Comparison of ENCODE assay signal across 15 cellular contexts in genomic region chr11:890794-891600, GRCh38. TPM values are rescaled to one million over a fixed set of nuclear protein-coding genes. Genes with fewer than 3 reads are reported as not detected.
DNase-seq lines count a peak whose midpoint lies in the region; ATAC-seq lines count a peak whose summit lies in the region.
"Had no signal": no experiment of that assay in that cellular context is flagged by ENCODE, and none has a peak within 500 bp of the region (broad histone marks: within the 10 kb centered on the region; RNA-seq: fewer than 3 reads in every experiment).

No MANE protein-coding gene starts in this region.

- H3K4me3 ChIP-seq in ectodermal cell (ENCODE audit: insufficient read depth, low read depth, low read length): no peak overlapping the region
- H3K4me3 ChIP-seq: lower lobe of right lung, upper lobe of left lung had no signal

- 61 to 63% methylated on average over 27 to 28 of the region's 28 CpGs for WGBS in ectodermal cell, 2 experiments

- peaks cover 3% of the 10 kb centered on the region for H3K36me3 ChIP-seq in ectodermal cell (ENCODE audit: control insufficient read depth, insufficient read depth, low read length)

- peak overlapping the region; percentile 36 for H3K27ac ChIP-seq in ectodermal cell (ENCODE audit: insufficient read depth, low read depth, low read length, poor library complexity, severe bottlenecking)
- H3K27ac ChIP-seq: lower lobe of right lung, upper lobe of left lung had no signal

- DNase-seq in D341Med (ENCODE audit: low spot score) (peak; percentile 69), NCI-H1417 treated with DMSO at 0.1 percent for 48 hours (lab: John Stamatoyannopoulos, UW) (peak; percentile 8), HT-29 (ENCODE audit: low spot score) (no peak)
- DNase-seq: activated CD8-positive, alpha-beta memory T cell treated with anti-CD3 and anti-CD28 coated beads, Interleukin-2, amount 50 U/mL, for 4 hours; effector memory CD8-positive, alpha-beta T cell; Karpas-422; lower lobe of right lung; NCI-H1930; stimulated activated CD4-positive, alpha-beta T cell treated with anti-CD3 and anti-CD28 coated beads, Interleukin-4, amount 100 ng/mL, for 24 hours had no signal

- H3K27me3 ChIP-seq in ectodermal cell (ENCODE audit: control insufficient read depth, insufficient read depth, low read length, poor library complexity, severe bottlenecking): no peaks in the 10 kb centered on the region
- H3K27me3 ChIP-seq: upper lobe of left lung had no signal

- peaks cover 25% of the 10 kb centered on the region for H3K4me1 ChIP-seq in ectodermal cell (ENCODE audit: control insufficient read depth, insufficient read depth, low read length)
- H3K4me1 ChIP-seq: lower lobe of right lung, upper lobe of left lung had no signal

- no peaks in the 10 kb centered on the region for H3K9me3 ChIP-seq in ectodermal cell (ENCODE audit: control insufficient read depth, low read length)
- H3K9me3 ChIP-seq: lower lobe of right lung, upper lobe of left lung had no signal

- ATAC-seq in GM18870 (IDR thresholded peaks at IDR 0.05; ENCODE audit: unreplicated experiment): no peak
- ATAC-seq in activated CD4-positive, CD25-positive, alpha-beta regulatory T cell treated with anti-CD3 and anti-CD28 coated beads, Interleukin-2, amount 50 U/mL, for 24 hours: no peak
- ATAC-seq: effector memory CD8-positive, alpha-beta T cell; lower lobe of right lung; natural killer cell treated with Interleukin-12 subunit alpha and Interleukin-12 subunit beta and Interleukin-15 and Interleukin-18, amount 100 ng/mL, for 72 hours; right cardiac atrium had no signal

RNA-seq across cellular contexts. Expression of gene CHID1, which starts 19.6 kb away (rescaled TPM):
- 78.5 TPM for polyA plus RNA-seq in ectodermal cell (2013, experiment 1 of 4)
- polyA plus RNA-seq in ectodermal cell (2013, experiment 2 of 4): 85.8 TPM
- polyA plus RNA-seq in ectodermal cell (2013, experiment 3 of 4): 61.2 TPM
- polyA plus RNA-seq in ectodermal cell (2013, experiment 4 of 4): 65.1 TPM
- 68.2 and 80.6 TPM in 2 replicates for total RNA-seq in HT-29 (2014; rRNA removed; shearing (Covaris generic))

RNA-seq across cellular contexts. Expression of gene AP2A2, which starts 34.7 kb away (rescaled TPM):
- 78.9 TPM for polyA plus RNA-seq in ectodermal cell (2013, experiment 1 of 4)
- polyA plus RNA-seq in ectodermal cell (2013, experiment 2 of 4): 89.4 TPM
- 58.3 TPM for polyA plus RNA-seq in ectodermal cell (2013, experiment 3 of 4)
- 65.9 TPM for polyA plus RNA-seq in ectodermal cell (2013, experiment 4 of 4)
- total RNA-seq in HT-29 (2014; rRNA removed; shearing (Covaris generic)): 38.5 and 46.6 TPM in 2 replicates

RNA-seq across cellular contexts. Expression of gene TSPAN4, which starts 48.3 kb away (rescaled TPM):
- 42.7 TPM for polyA plus RNA-seq in ectodermal cell (2013, experiment 1 of 4)
- 45.5 TPM for polyA plus RNA-seq in ectodermal cell (2013, experiment 2 of 4)
- 37.4 TPM for polyA plus RNA-seq in ectodermal cell (2013, experiment 3 of 4)
- 44.4 TPM for polyA plus RNA-seq in ectodermal cell (2013, experiment 4 of 4)
- total RNA-seq in HT-29 (2014; rRNA removed; shearing (Covaris generic)): 29.2 and 39.6 TPM in 2 replicates

RNA-seq across cellular contexts. Expression of gene POLR2L, which starts 48.7 kb away (rescaled TPM):
- polyA plus RNA-seq in ectodermal cell (2013, experiment 1 of 4): 105 TPM
- 92.4 TPM for polyA plus RNA-seq in ectodermal cell (2013, experiment 2 of 4)
- polyA plus RNA-seq in ectodermal cell (2013, experiment 3 of 4): 101 TPM
- 111 TPM for polyA plus RNA-seq in ectodermal cell (2013, experiment 4 of 4)
- total RNA-seq in HT-29 (2014; rRNA removed; shearing (Covaris generic)): 1,254 and 1,310 TPM in 2 replicates

RNA-seq across cellular contexts. Expression of gene CD151, which starts 58.2 kb away (rescaled TPM):
- 111 TPM for polyA plus RNA-seq in ectodermal cell (2013, experiment 1 of 4)
- 107 TPM for polyA plus RNA-seq in ectodermal cell (2013, experiment 2 of 4)
- 94.8 TPM for polyA plus RNA-seq in ectodermal cell (2013, experiment 3 of 4)
- 112 TPM for polyA plus RNA-seq in ectodermal cell (2013, experiment 4 of 4)
- total RNA-seq in HT-29 (2014; rRNA removed; shearing (Covaris generic)): 916 and 940 TPM in 2 replicates
